ENCODE assay signal across 1 cellular context in the genomic region with DNA sequence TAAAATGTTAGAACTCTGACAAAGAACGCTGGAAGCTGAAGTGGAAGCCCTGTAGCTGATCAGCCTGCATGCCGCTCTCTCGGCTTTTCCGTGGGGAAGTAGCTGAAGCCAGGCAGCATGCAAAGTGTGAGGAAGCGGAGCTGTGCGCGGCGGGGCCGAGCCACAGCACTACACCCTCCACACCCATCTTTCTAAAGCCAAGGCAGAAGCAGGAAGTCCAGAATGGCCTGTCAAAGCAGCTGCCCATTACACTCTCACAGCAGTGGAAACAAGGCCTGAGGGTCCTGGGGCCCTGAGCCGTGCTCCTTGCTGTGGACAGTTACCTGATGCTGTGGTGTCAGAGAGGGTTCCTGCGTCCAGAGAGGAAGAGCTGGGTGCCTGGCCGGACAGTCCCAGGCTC.
TF ChIP-seq lines count a peak whose summit lies in the region.

No MANE protein-coding gene starts in this region.

TF ChIP-seq in H1, 55 proteins besides CTCF, POLR2A, EP300 and RAD21 (continued from another document):
- TF ChIP-seq KDM5A (IDR thresholded peaks at IDR 0.05; ENCODE audit: low read length), result no peak
TF ChIP-seq in H1: peak in this region for 1.
